Comparison of ENCODE assay signal across 20 cellular contexts in genomic region chr18:63348508-63349136, GRCh38. TPM values are rescaled to one million over a fixed set of nuclear protein-coding genes. Genes with fewer than 3 reads are reported as not detected.
DNase-seq lines count a peak whose midpoint lies in the region; ATAC-seq and TF ChIP-seq lines count a peak whose summit lies in the region.
"Had no signal": no experiment of that assay in that cellular context is flagged by ENCODE, and none has a peak within 500 bp of the region (broad histone marks: within the 10 kb centered on the region; RNA-seq: fewer than 3 reads in every experiment).

No MANE protein-coding gene starts in this region.

- no peaks in the 10 kb centered on the region for H3K9me2 ChIP-seq in OCI-LY1 (ENCODE audit: low read depth, low read length)

- H3K27ac Mint-ChIP-seq in activated T-cell treated with anti-CD3 and anti-CD28 coated beads, Interleukin-2, amount 50 U/mL, for 72 hours: peak overlapping the region; percentile 33
- H3K27ac Mint-ChIP-seq in activated T-cell treated with anti-CD3 and anti-CD28 coated beads, Interleukin-2, amount 50 U/mL, for 24 hours: no peak overlapping the region
- peak overlapping the region in 4 of 6 donors; percentile 28 to 76 (median 61) for H3K27ac Mint-ChIP-seq in naive B cell
- H3K27ac Mint-ChIP-seq: GM23338 had no signal

- no peak overlapping the region for H2AFZ ChIP-seq in OCI-LY1 (ENCODE audit: low read length)
- H2AFZ ChIP-seq: GM23338 had no signal

- H3K79me2 ChIP-seq in OCI-LY1 (ENCODE audit: insufficient read depth, low read length): no peaks in the 10 kb centered on the region

- peak overlapping the region; percentile 21 for H3K4me3 ChIP-seq in OCI-LY1 (ENCODE audit: low read depth, low read length, poor library complexity, severe bottlenecking)
- H3K4me3 ChIP-seq: gastrocnemius medialis, GM23338, upper lobe of left lung had no signal

- peaks cover 10% of the 10 kb centered on the region for H3K4me1 ChIP-seq in OCI-LY1 (ENCODE audit: insufficient read depth, low read length, severe bottlenecking)
- H3K4me1 ChIP-seq: upper lobe of left lung had no signal

- no peak overlapping the region for H3K4me3 Mint-ChIP-seq in activated T-cell treated with anti-CD3 and anti-CD28 coated beads, Interleukin-2, amount 50 U/mL, for 72 hours
- no peak overlapping the region for H3K4me3 Mint-ChIP-seq in activated T-cell treated with anti-CD3 and anti-CD28 coated beads, Interleukin-2, amount 50 U/mL, for 24 hours
- peak overlapping the region in 1 of 8 donors; percentile 62 for H3K4me3 Mint-ChIP-seq in naive B cell
- H3K4me3 Mint-ChIP-seq: GM23338 had no signal

- ATAC-seq in activated T-cell treated with anti-CD3 and anti-CD28 coated beads, Interleukin-2, amount 50 U/mL, for 72 hours (replicated peaks in 1 of 2): no peak
- peak; percentile 77 for ATAC-seq in GM21390 (IDR thresholded peaks at IDR 0.05; ENCODE audit: unreplicated experiment)
- peak in 1 of 2 donors; percentile 21 for ATAC-seq in naive B cell (ENCODE audit: low read depth in 2 of 2)
- ATAC-seq in GM21381 (IDR thresholded peaks at IDR 0.05; ENCODE audit: unreplicated experiment): no peak
- ATAC-seq in esophagus mucosa: no peak
- ATAC-seq: gastrocnemius medialis, GM23338 had no signal

- peak overlapping the region; percentile 51 for H3K27ac ChIP-seq in OCI-LY1 (ENCODE audit: low read depth, low read length, poor library complexity, severe bottlenecking)
- H3K27ac ChIP-seq: 22Rv1, gastrocnemius medialis, upper lobe of left lung had no signal

- peaks cover 0 to 36% of the 10 kb centered on the region in 2 donors for H3K36me3 Mint-ChIP-seq in activated T-cell treated with anti-CD3 and anti-CD28 coated beads, Interleukin-2, amount 50 U/mL, for 72 hours (ENCODE audit: insufficient read depth in 2 of 2)
- H3K36me3 Mint-ChIP-seq in activated T-cell treated with anti-CD3 and anti-CD28 coated beads, Interleukin-2, amount 50 U/mL, for 24 hours (ENCODE audit: low read depth): peaks cover 88% of the 10 kb centered on the region
- H3K36me3 Mint-ChIP-seq in naive B cell: peaks cover 9 to 16% of the 10 kb centered on the region in 2 donors

- no peaks in the 10 kb centered on the region for H3K4me1 Mint-ChIP-seq in activated T-cell treated with anti-CD3 and anti-CD28 coated beads, Interleukin-2, amount 50 U/mL, for 72 hours (ENCODE audit: low read depth)
- no peaks in the 10 kb centered on the region for H3K4me1 Mint-ChIP-seq in activated T-cell treated with anti-CD3 and anti-CD28 coated beads, Interleukin-2, amount 50 U/mL, for 24 hours (ENCODE audit: low read depth)
- H3K4me1 Mint-ChIP-seq in naive B cell: peaks cover 4 to 12% (median 9%) of the 10 kb centered on the region in 3 donors
- H3K4me1 Mint-ChIP-seq: GM23338 had no signal

- no peaks in the 10 kb centered on the region for H3K27me3 Mint-ChIP-seq in activated T-cell treated with anti-CD3 and anti-CD28 coated beads, Interleukin-2, amount 50 U/mL, for 72 hours (ENCODE audit: low read depth)
- no peaks in the 10 kb centered on the region for H3K27me3 Mint-ChIP-seq in activated T-cell treated with anti-CD3 and anti-CD28 coated beads, Interleukin-2, amount 50 U/mL, for 24 hours
- H3K27me3 Mint-ChIP-seq in naive B cell: no peaks in the 10 kb centered on the region

- no peaks in the 10 kb centered on the region for H3K9me3 Mint-ChIP-seq in activated T-cell treated with anti-CD3 and anti-CD28 coated beads, Interleukin-2, amount 50 U/mL, for 72 hours
- no peaks in the 10 kb centered on the region for H3K9me3 Mint-ChIP-seq in activated T-cell treated with anti-CD3 and anti-CD28 coated beads, Interleukin-2, amount 50 U/mL, for 24 hours
- H3K9me3 Mint-ChIP-seq in naive B cell: no peaks in the 10 kb centered on the region
- H3K9me3 Mint-ChIP-seq: GM23338 had no signal

- H4K20me1 ChIP-seq in OCI-LY1 (ENCODE audit: insufficient read depth, low read length): no peaks in the 10 kb centered on the region

- no peaks in the 10 kb centered on the region for H3F3A ChIP-seq in OCI-LY1 (ENCODE audit: insufficient read depth, low read length)

- H3K9me3 ChIP-seq in OCI-LY1 (ENCODE audit: low read length): no peaks in the 10 kb centered on the region
- H3K9me3 ChIP-seq: gastrocnemius medialis, upper lobe of left lung had no signal

- peak overlapping the region; percentile 44 for H3K4me2 ChIP-seq in OCI-LY1 (ENCODE audit: low read length)
- H3K4me2 ChIP-seq: GM23338 had no signal

- no peak for TF ChIP-seq CTCF in OCI-LY1 (IDR thresholded peaks at IDR 0.05; ENCODE audit: low read length)

- H3K36me3 ChIP-seq in OCI-LY1 (ENCODE audit: insufficient read depth, low read length): peaks cover 56% of the 10 kb centered on the region

- no peak for DNase-seq in activated T-cell treated with anti-CD3 and anti-CD28 coated beads, Interleukin-2, amount 50 U/mL, for 72 hours
- DNase-seq in activated T-cell treated with anti-CD3 and anti-CD28 coated beads, Interleukin-2, amount 50 U/mL, for 24 hours: no peak
- no peak for DNase-seq in naive B cell
- DNase-seq in NCI-H82 treated with DMSO at 0.1 percent for 48 hours (lab: John Stamatoyannopoulos, UW; ENCODE audit: unreplicated experiment): no peak
- DNase-seq: activated CD8-positive, alpha-beta memory T cell treated with anti-CD3 and anti-CD28 coated beads for 24 hours; COR-L47; effector CD4-positive, alpha-beta T cell; gastrocnemius medialis; kidney; mammary epithelial cell; NCI-H1092 treated with DMSO at 0.1 percent for 48 hours; NCI-H2081 treated with DMSO at 0.1 percent for 48 hours; occipital lobe; upper lobe of left lung had no signal

- H3K9ac ChIP-seq in OCI-LY1 (ENCODE audit: low read length): no peak overlapping the region; the same call in 1 of the 2 replicates

- no peaks in the 10 kb centered on the region for H3K27me3 ChIP-seq in OCI-LY1 (ENCODE audit: insufficient read depth, low read length)
- H3K27me3 ChIP-seq: gastrocnemius medialis, upper lobe of left lung had no signal

RNA-seq across cellular contexts. Expression of gene KDSR, which starts 18.4 kb away (rescaled TPM):
- total RNA-seq in activated T-cell treated with anti-CD3 and anti-CD28 coated beads, Interleukin-2, amount 50 U/mL, for 72 hours: 10 to 100 TPM; 69.6 to 81.0 TPM
- polyA plus RNA-seq in naive B cell (ENCODE audit: low read depth in 6 of 6): 10 to 100 TPM; 18.9 to 47.1 (median 38.2) TPM
- total RNA-seq in esophagus mucosa: 37.8 TPM

RNA-seq across cellular contexts. Expression of gene BCL2, which starts 29.1 kb away (rescaled TPM):
- 100 to 1,000 TPM in 1 of 2 donors, 10 to 100 TPM in 1; 98.3 to 133 TPM for total RNA-seq in activated T-cell treated with anti-CD3 and anti-CD28 coated beads, Interleukin-2, amount 50 U/mL, for 72 hours
- 10 to 100 TPM; 11.8 to 43.0 (median 30.1) TPM for polyA plus RNA-seq in naive B cell (ENCODE audit: low read depth in 6 of 6)
- 2.3 TPM for total RNA-seq in esophagus mucosa

Comparison
In these comparisons a context has a peak if more than half of its experiments do, and no peak if none do; other contexts are left out.
1. RNA of gene BCL2, which starts 29.1 kb away (total RNA-seq): 98.3 to 133 TPM in activated T-cell treated with anti-CD3 and anti-CD28 coated beads, Interleukin-2, amount 50 U/mL, for 72 hours; 2.3 TPM in esophagus mucosa (single experiment); every median in the first group is over 10 times any median in the second.